1 cellular context compared by ENCODE assay signal in the genomic region with DNA sequence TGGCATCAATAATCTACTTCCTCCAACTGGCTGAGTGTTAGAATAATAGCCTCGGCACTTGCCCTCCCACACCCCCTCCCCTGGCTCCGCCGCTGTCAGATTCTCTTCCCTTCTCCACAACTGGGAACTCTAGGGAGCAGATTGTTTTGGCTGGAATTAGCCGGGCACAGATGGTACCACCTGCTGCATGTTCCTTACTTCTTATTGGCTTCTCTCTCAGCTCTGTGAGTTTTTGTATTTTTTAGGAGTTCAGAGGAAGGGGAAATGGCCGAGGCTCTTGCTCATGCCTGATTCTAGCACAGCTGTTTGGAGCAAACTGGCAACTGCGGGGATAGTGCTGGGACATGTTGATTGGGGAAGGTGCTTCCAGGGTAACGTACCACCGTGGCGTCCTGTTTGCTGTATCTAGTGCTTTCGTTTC.
TF ChIP-seq lines count a peak whose summit lies in the region.

No MANE protein-coding gene starts in this region.

TF ChIP-seq in HEK293T, 16 proteins besides CTCF, POLR2A, EP300 and RAD21 (continued from another document):
- TF ChIP-seq ZNF384 (IDR thresholded peaks at IDR 0.05): no peak
